In genomic region chr3:31265646-31266423, GRCh38 we compare ENCODE assay signal across 17 cellular contexts.
DNase-seq lines count a peak whose midpoint lies in the region; ATAC-seq and TF ChIP-seq lines count a peak whose summit lies in the region.
"Had no signal": no experiment of that assay in that cellular context is flagged by ENCODE, and none has a peak within 500 bp of the region (broad histone marks: within the 10 kb centered on the region; RNA-seq: fewer than 3 reads in every experiment).

No MANE protein-coding gene starts in this region.

- no peak for TF ChIP-seq EP300 in suprapubic skin (IDR thresholded peaks at IDR 0.05)

- ATAC-seq in HCT116 = no peak
- ATAC-seq in GM21360 (IDR thresholded peaks at IDR 0.05; ENCODE audit: unreplicated experiment) = no peak
- ATAC-seq: activated CD8-positive, alpha-beta memory T cell treated with anti-CD3 and anti-CD28 coated beads, Interleukin-2, amount 10 ng/mL, durations not matched to agents 7 days and 5 days; naive thymus-derived CD8-positive, alpha-beta T cell; psoas muscle; stimulated activated memory B cell treated with anti-CD40 and anti-IgM and Interleukin-4, amounts not matched to agents 10 μg/mL and 1 μg/mL and 100 μg/mL, for 72 hours had no signal

- no TSS peak for BruUV-seq in HCT116 (replicated peaks; lab: Mats Ljungman, UMichigan)

- TF ChIP-seq POLR2A in HCT116 (IDR thresholded peaks at IDR 0.05; ENCODE audit: borderline replicate concordance, extremely low read depth, insufficient read depth, insufficient read length) = no peak
- no peak for TF ChIP-seq POLR2A in suprapubic skin (IDR thresholded peaks at IDR 0.05)

- RAD21 ChIA-PET in HCT116 (lab: Charles Lee; ENCODE audit: low non-redundant PET in 1 of 2, low total read pairs in 2 of 2, uncharacterized antibody in 2 of 2, unreplicated experiment in 2 of 2) = interaction anchor here in 1 of 2 experiments (0.6 kb wide), 1 partner anchor 55 kb away, joined by 3 read pairs; no protein-coding TSS in a partner anchor

- TF ChIP-seq RAD21 in HCT116 (IDR thresholded peaks at IDR 0.05; ENCODE audit: low read depth) = no peak

- in situ Hi-C loops in brain microvascular endothelial cell (cut with HindIII; ENCODE audit: low pct_ligation_motif_present, low sequenced_read_pairs) = no loop called here

- H3K27me3 ChIP-seq in HCT116 (ENCODE audit: insufficient read depth, low read length) (no peaks in the 10 kb centered on the region), brain microvascular endothelial cell (replicated peaks) (no peaks in the 10 kb centered on the region), suprapubic skin (no peaks in the 10 kb centered on the region)
- H3K27me3 ChIP-seq: thyroid gland had no signal

- H4K20me1 ChIP-seq in HCT116 (ENCODE audit: insufficient read depth) = no peaks in the 10 kb centered on the region

- no peak for DNase-seq in HCT116 (ENCODE audit: low read depth, low spot score)
- DNase-seq in NOMO-1 treated with dmso at 0.1 percent for 144 hours (lab: John Stamatoyannopoulos, UW; ENCODE audit: unreplicated experiment) = peak; percentile 76
- peak; percentile 25 for DNase-seq in brain microvascular endothelial cell
- DNase-seq in lung microvascular endothelial cell (ENCODE audit: low read depth in 2 of 2) = peak; percentile 83 to 91
- no peak for DNase-seq in suprapubic skin (ENCODE audit: low spot score in 2 of 2)
- DNase-seq in C1 segment of cervical spinal cord (lab: John Stamatoyannopoulos, UW) = no peak
- no peak for DNase-seq in activated effector memory CD4-positive, alpha-beta T cell treated with Interleukin-2 at 50 U/mL for 16 hours
- DNase-seq: activated CD8-positive, alpha-beta memory T cell treated with anti-CD3 and anti-CD28 coated beads, Interleukin-2, amount 10 ng/mL, durations not matched to agents 7 days and 5 days; activated gamma-delta T cell; DMS 273 treated with DMSO at 0.1 percent for 48 hours; naive thymus-derived CD8-positive, alpha-beta T cell; NCI-H2171; NCI-H774; psoas muscle; thyroid gland had no signal

- no peak overlapping the region for H3K4me2 ChIP-seq in HCT116 (ENCODE audit: low read length)

- POLR2A ChIA-PET in HCT116 (lab: Charles Lee) = no interaction called here

- H3K27ac ChIP-seq in HCT116 (ENCODE audit: low read depth, low read length) (no peak overlapping the region), brain microvascular endothelial cell (peak overlapping the region; percentile 14), suprapubic skin (no peak overlapping the region)
- H3K27ac ChIP-seq: psoas muscle, thyroid gland had no signal

- peak in 2 of 3 experiments; percentile 9 to 23; a peak in 1 of 6 replicates for TF ChIP-seq CTCF in HCT116 (IDR thresholded peaks at IDR 0.05 in 2 of 3, conservative IDR thresholded peaks at IDR 0.05 in 1 of 3; ENCODE audit: borderline replicate concordance in 1 of 3, insufficient read depth in 1 of 3, low read depth in 2 of 3, low read length in 2 of 3)
- TF ChIP-seq CTCF in brain microvascular endothelial cell (IDR thresholded peaks at IDR 0.05; ENCODE audit: low read depth, low read length, missing control alignments) = peak; percentile 3
- no peak for TF ChIP-seq CTCF in suprapubic skin (IDR thresholded peaks at IDR 0.05)

- intact Hi-C loops in HCT116 (cut with micrococcal nuclease) = no loop called here

- H3K4me3 ChIP-seq in HCT116 (replicated peaks in 1 of 2; ENCODE audit: low read depth in 1 of 2, low read length in 2 of 2) (no peak overlapping the region), brain microvascular endothelial cell (ENCODE audit: low read depth, low read length) (no peak overlapping the region), suprapubic skin (no peak overlapping the region)
- H3K4me3 ChIP-seq: psoas muscle, thyroid gland had no signal

- WGBS in suprapubic skin = 82% methylated on average over 5 of the region's 5 CpGs

- CTCF ChIA-PET in HCT116 (lab: Charles Lee) = no interaction called here

- no peaks in the 10 kb centered on the region for H3K79me2 ChIP-seq in HCT116 (ENCODE audit: insufficient read depth, low read length)

- H3K9ac ChIP-seq in HCT116 (ENCODE audit: low read length) = no peak overlapping the region

- no peaks in the 10 kb centered on the region for H3K9me2 ChIP-seq in HCT116 (ENCODE audit: insufficient read depth)

- H3K9me3 ChIP-seq in HCT116 (ENCODE audit: control insufficient read depth in 1 of 2, insufficient read depth in 1 of 2, low read depth in 1 of 2, low read length in 2 of 2) (no peaks in the 10 kb centered on the region), suprapubic skin (peaks cover 1% of the 10 kb centered on the region)
- H3K9me3 ChIP-seq: psoas muscle, thyroid gland had no signal

- H3K4me1 ChIP-seq in HCT116 (ENCODE audit: control insufficient read depth in 1 of 2, insufficient read depth in 2 of 2, low read length in 2 of 2) (no peaks in the 10 kb centered on the region), suprapubic skin (no peaks in the 10 kb centered on the region)
- H3K4me1 ChIP-seq: psoas muscle, thyroid gland had no signal

- no peak overlapping the region for H2AFZ ChIP-seq in HCT116 (ENCODE audit: low read depth, low read length, poor library complexity, severe bottlenecking)

- no peaks in the 10 kb centered on the region for H3K36me3 ChIP-seq in HCT116 (ENCODE audit: control insufficient read depth in 1 of 2, insufficient read depth in 2 of 2, low read length in 2 of 2)
- no peaks in the 10 kb centered on the region for H3K36me3 ChIP-seq in brain microvascular endothelial cell (replicated peaks)
- no peaks in the 10 kb centered on the region for H3K36me3 ChIP-seq in suprapubic skin
- H3K36me3 ChIP-seq: thyroid gland had no signal

TF ChIP-seq in HCT116, 20 proteins besides CTCF, POLR2A, EP300 and RAD21:
- no peak for TF ChIP-seq ZFX (IDR thresholded peaks at IDR 0.05)
- TF ChIP-seq, protein P1, sequence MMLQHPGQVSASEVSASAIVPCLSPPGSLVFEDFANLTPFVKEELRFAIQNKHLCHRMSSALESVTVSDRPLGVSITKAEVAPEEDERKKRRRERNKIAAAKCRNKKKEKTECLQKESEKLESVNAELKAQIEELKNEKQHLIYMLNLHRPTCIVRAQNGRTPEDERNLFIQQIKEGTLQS (IDR thresholded peaks at IDR 0.05) = no peak
- no peak for TF ChIP-seq FOSL1 (IDR thresholded peaks at IDR 0.05; ENCODE audit: low read depth)
- no peak for TF ChIP-seq SP1 (IDR thresholded peaks at IDR 0.05; ENCODE audit: low read depth)
- TF ChIP-seq, protein P2, sequence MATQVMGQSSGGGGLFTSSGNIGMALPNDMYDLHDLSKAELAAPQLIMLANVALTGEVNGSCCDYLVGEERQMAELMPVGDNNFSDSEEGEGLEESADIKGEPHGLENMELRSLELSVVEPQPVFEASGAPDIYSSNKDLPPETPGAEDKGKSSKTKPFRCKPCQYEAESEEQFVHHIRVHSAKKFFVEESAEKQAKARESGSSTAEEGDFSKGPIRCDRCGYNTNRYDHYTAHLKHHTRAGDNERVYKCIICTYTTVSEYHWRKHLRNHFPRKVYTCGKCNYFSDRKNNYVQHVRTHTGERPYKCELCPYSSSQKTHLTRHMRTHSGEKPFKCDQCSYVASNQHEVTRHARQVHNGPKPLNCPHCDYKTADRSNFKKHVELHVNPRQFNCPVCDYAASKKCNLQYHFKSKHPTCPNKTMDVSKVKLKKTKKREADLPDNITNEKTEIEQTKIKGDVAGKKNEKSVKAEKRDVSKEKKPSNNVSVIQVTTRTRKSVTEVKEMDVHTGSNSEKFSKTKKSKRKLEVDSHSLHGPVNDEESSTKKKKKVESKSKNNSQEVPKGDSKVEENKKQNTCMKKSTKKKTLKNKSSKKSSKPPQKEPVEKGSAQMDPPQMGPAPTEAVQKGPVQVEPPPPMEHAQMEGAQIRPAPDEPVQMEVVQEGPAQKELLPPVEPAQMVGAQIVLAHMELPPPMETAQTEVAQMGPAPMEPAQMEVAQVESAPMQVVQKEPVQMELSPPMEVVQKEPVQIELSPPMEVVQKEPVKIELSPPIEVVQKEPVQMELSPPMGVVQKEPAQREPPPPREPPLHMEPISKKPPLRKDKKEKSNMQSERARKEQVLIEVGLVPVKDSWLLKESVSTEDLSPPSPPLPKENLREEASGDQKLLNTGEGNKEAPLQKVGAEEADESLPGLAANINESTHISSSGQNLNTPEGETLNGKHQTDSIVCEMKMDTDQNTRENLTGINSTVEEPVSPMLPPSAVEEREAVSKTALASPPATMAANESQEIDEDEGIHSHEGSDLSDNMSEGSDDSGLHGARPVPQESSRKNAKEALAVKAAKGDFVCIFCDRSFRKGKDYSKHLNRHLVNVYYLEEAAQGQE (IDR thresholded peaks at IDR 0.05; ENCODE audit: low read depth) = no peak
- no peak for TF ChIP-seq YY1 (IDR thresholded peaks at IDR 0.05; ENCODE audit: extremely low read depth, insufficient replicate concordance, low read depth, low read length)
- no peak for TF ChIP-seq ZNF274 (IDR thresholded peaks at IDR 0.05; ENCODE audit: low read depth, low read length)
- TF ChIP-seq JUND (IDR thresholded peaks at IDR 0.05) = no peak
- no peak for TF ChIP-seq CEBPB (IDR thresholded peaks at IDR 0.05; ENCODE audit: low read depth)
- TF ChIP-seq CBX3 (IDR thresholded peaks at IDR 0.05; ENCODE audit: low read depth) = no peak
- no peak for TF ChIP-seq POLR2AphosphoS5 (IDR thresholded peaks at IDR 0.05; ENCODE audit: low read depth, low read length)
- TF ChIP-seq ZBTB33 (IDR thresholded peaks at IDR 0.05; ENCODE audit: extremely low read depth, insufficient replicate concordance, low read length) = no peak
- TF ChIP-seq SRF (IDR thresholded peaks at IDR 0.05; ENCODE audit: low read depth) = no peak
- TF ChIP-seq EGR1 (IDR thresholded peaks at IDR 0.05; ENCODE audit: low read depth) = no peak
- no peak for TF ChIP-seq SIN3A (IDR thresholded peaks at IDR 0.05; ENCODE audit: low read depth)

Comparison
In these comparisons a context has a peak if more than half of its experiments do, and no peak if none do; other contexts are left out.
1. DNase-seq: peak in NOMO-1 treated with dmso at 0.1 percent for 144 hours (single experiment), brain microvascular endothelial cell (single experiment) and lung microvascular endothelial cell (2 of 2); none in HCT116 (single experiment), suprapubic skin (0 of 2), C1 segment of cervical spinal cord (0 of 14) and activated effector memory CD4-positive, alpha-beta T cell treated with Interleukin-2 at 50 U/mL for 16 hours (single experiment).
2. CTCF ChIP-seq: peak in HCT116 (2 of 3) and brain microvascular endothelial cell (single experiment); none in suprapubic skin (0 of 2).